Comparison of ENCODE assay signal across 8 cellular contexts in the genomic region with DNA sequence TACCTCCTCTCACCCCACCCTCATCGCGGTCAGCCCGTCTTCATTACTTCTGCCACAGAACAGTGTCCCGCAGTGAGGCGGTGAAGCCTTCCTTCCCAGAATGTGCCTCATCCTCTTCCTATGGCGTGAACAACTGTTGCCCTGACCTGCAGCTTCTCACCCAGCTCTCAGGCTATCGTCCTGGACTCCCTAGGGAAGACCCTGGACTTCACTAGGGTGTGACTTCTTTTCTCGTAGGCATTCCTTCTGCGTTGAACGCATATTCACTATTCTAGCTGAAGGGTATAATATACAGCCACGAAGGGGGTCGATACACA. TPM values are rescaled to one million over a fixed set of nuclear protein-coding genes. Genes with fewer than 3 reads are reported as not detected.
A peak's percentile ranks its signal among the peaks of the same experiment; 100 is the strongest.
DNase-seq lines count a peak whose midpoint lies in the region; ATAC-seq, FAIRE-seq and TF ChIP-seq lines count a peak whose summit lies in the region.

No MANE protein-coding gene starts in this region.

- H3K4me1 Mint-ChIP-seq in activated naive CD4-positive, alpha-beta T cell treated with anti-CD3 and anti-CD28 coated beads, Interleukin-2, amount 10 ng/mL, durations not matched to agents 7 days and 5 days = peaks cover 54% of the 10 kb centered on the region

- H3K36me3 Mint-ChIP-seq in activated naive CD4-positive, alpha-beta T cell treated with anti-CD3 and anti-CD28 coated beads, Interleukin-2, amount 10 ng/mL, durations not matched to agents 7 days and 5 days = peaks cover 42% of the 10 kb centered on the region

- no peaks in the 10 kb centered on the region for H3K9me1 ChIP-seq in K562 (ENCODE audit: control insufficient read depth, insufficient read depth, low read length)

- peak overlapping the region; percentile 89 for H3K4me3 Mint-ChIP-seq in activated naive CD4-positive, alpha-beta T cell treated with anti-CD3 and anti-CD28 coated beads, Interleukin-2, amount 10 ng/mL, durations not matched to agents 7 days and 5 days

- peaks cover 19 to 38% of the 10 kb centered on the region in 2 experiments for H3K4me1 ChIP-seq in K562 (replicated peaks in 1 of 2; ENCODE audit: control insufficient read depth in 2 of 2, insufficient read depth in 2 of 2, low read length in 2 of 2)
- peaks cover 6 to 10% of the 10 kb centered on the region in 2 donors for H3K4me1 ChIP-seq in lung (ENCODE audit: control insufficient read depth in 2 of 2, insufficient read depth in 2 of 2, low read length in 2 of 2)
- peaks cover 29 to 52% (median 31%) of the 10 kb centered on the region in 4 donors for H3K4me1 ChIP-seq in upper lobe of left lung

- ATAC-seq in K562 (no peak), lung (ENCODE audit: insufficient read depth, low FRiP score) (no peak), upper lobe of left lung (ENCODE audit: low FRiP score in 2 of 2) (no peak), HG02970 (IDR thresholded peaks at IDR 0.05; ENCODE audit: low FRiP score, unreplicated experiment) (no peak), GM19035 (IDR thresholded peaks at IDR 0.05; ENCODE audit: unreplicated experiment) (no peak), HG03342 (IDR thresholded peaks at IDR 0.05; ENCODE audit: unreplicated experiment) (no peak)

- BruUV-seq in K562 (replicated peaks; lab: Mats Ljungman, UMichigan) = no TSS peak

- H3K4me2 ChIP-seq in K562 (ENCODE audit: insufficient read depth, low read length) = peak overlapping the region; percentile 97

- FAIRE-seq in K562 (lab: Jason Lieb, UNC) = no peak

- DNase-seq in activated naive CD4-positive, alpha-beta T cell treated with anti-CD3 and anti-CD28 coated beads, Interleukin-2, amount 10 ng/mL, durations not matched to agents 7 days and 5 days = no peak
- DNase-seq in activated naive CD4-positive, alpha-beta T cell (lab: John Stamatoyannopoulos, UW) = no peak
- DNase-seq in K562 (ENCODE audit: extremely low read depth in 1 of 4, low spot score in 3 of 4) (no peak), lung (ENCODE audit: low spot score) (no peak), upper lobe of left lung (no peak)

- in situ Hi-C loops in K562 (cut with MboI) = no loop called here

- peak overlapping the region; percentile 68 for H2AFZ ChIP-seq in K562 (ENCODE audit: low read depth, low read length)

- TF ChIP-seq POLR2A in K562 (conservative IDR thresholded peaks at IDR 0.05) = no peak
- TF ChIP-seq POLR2A in upper lobe of left lung (IDR thresholded peaks at IDR 0.05) = no peak

- H3K4me3 ChIP-seq in K562 (peak overlapping the region; percentile 84), lung (no peak overlapping the region), upper lobe of left lung (peak overlapping the region in 3 of 4 donors; percentile 79 to 89 (median 85))

- peaks cover 16% of the 10 kb centered on the region; the same call in 2 of the 3 replicates for H3K36me3 ChIP-seq in K562 (ENCODE audit: control insufficient read depth, insufficient read depth, low read length)
- H3K36me3 ChIP-seq in lung (ENCODE audit: control insufficient read depth in 2 of 2, insufficient read depth in 2 of 2, low read length in 2 of 2) = peaks cover 0 to 19% of the 10 kb centered on the region in 2 donors
- peaks cover 0 to 28% (median 8%) of the 10 kb centered on the region in 4 donors for H3K36me3 ChIP-seq in upper lobe of left lung

- no peak for TF ChIP-seq EP300 in K562 (IDR thresholded peaks at IDR 0.05; ENCODE audit: low read length)
- no peak for TF ChIP-seq EP300 in upper lobe of left lung (IDR thresholded peaks at IDR 0.05)

- no peak for TF ChIP-seq RAD21 in K562 (CRISPR knock-in tag; conservative IDR thresholded peaks at IDR 0.05 in 1 of 2, IDR thresholded peaks at IDR 0.05 in 1 of 2)

- TF ChIP-seq CTCF in K562 (IDR thresholded peaks at IDR 0.05 in 2 of 3, conservative IDR thresholded peaks at IDR 0.05 in 1 of 3; ENCODE audit: insufficient read depth in 2 of 3, low read depth in 1 of 3, low read length in 3 of 3) = no peak
- no peak for TF ChIP-seq CTCF in lung (IDR thresholded peaks at IDR 0.05; ENCODE audit: control extremely low read depth, extremely low read depth)
- peak in 1 of 6 experiments; percentile 13 for TF ChIP-seq CTCF in upper lobe of left lung (IDR thresholded peaks at IDR 0.05)

- H4K20me1 ChIP-seq in K562 (replicated peaks; ENCODE audit: control insufficient read depth, insufficient read depth, low read length) = no peaks in the 10 kb centered on the region

- WGBS in K562 (ENCODE audit: insufficient coverage, low coverage, missing lambda C conversion rate) = 20% methylated on average over 12 of the region's 12 CpGs
- WGBS in lung, 2 donors = 22% methylated on average over 12 of the region's 12 CpGs
- WGBS in upper lobe of left lung, 2 donors = 22 to 28% methylated on average over 12 of the region's 12 CpGs

- CTCF ChIA-PET in activated naive CD4-positive, alpha-beta T cell treated with anti-CD3 and anti-CD28 coated beads, Interleukin-2, amount 10 ng/mL, durations not matched to agents 7 days and 5 days (lab: Charles Lee) = interaction anchor here (0.7 to 2.5 kb wide), 23 partner anchors 11 to 465 kb away, joined by 3 to 21 read pairs (median 4); partner anchors contain the start of genes ISOC2, U2AF2, ZNF579 and ZNF784
- CTCF ChIA-PET in K562 (lab: Yijun Ruan, JAX; ENCODE audit: low intra/inter-chr PET ratio) = interaction anchor here (0.6 to 2.5 kb wide), 4 partner anchors 25 to 94 kb away, joined by 3 to 23 read pairs (median 4); no protein-coding TSS in a partner anchor

- no peaks in the 10 kb centered on the region for H3K9me3 Mint-ChIP-seq in activated naive CD4-positive, alpha-beta T cell treated with anti-CD3 and anti-CD28 coated beads, Interleukin-2, amount 10 ng/mL, durations not matched to agents 7 days and 5 days

- intact Hi-C loops in K562 (cut with micrococcal nuclease) = loop anchor here (1.0 kb wide), 1 partner anchor 89 kb away; no protein-coding TSS in a partner anchor

- H3K27me3 Mint-ChIP-seq in activated naive CD4-positive, alpha-beta T cell treated with anti-CD3 and anti-CD28 coated beads, Interleukin-2, amount 10 ng/mL, durations not matched to agents 7 days and 5 days = no peaks in the 10 kb centered on the region

- H3K27me3 ChIP-seq in K562 (ENCODE audit: control insufficient read depth in 2 of 2, insufficient read depth in 2 of 2, low read length in 2 of 2) (no peaks in the 10 kb centered on the region), lung (ENCODE audit: control insufficient read depth, insufficient read depth) (no peaks in the 10 kb centered on the region), upper lobe of left lung (no peaks in the 10 kb centered on the region)

- H3K79me2 ChIP-seq in K562 (ENCODE audit: control insufficient read depth, insufficient read depth, low read length) = peaks cover 20% of the 10 kb centered on the region

- H3K9ac ChIP-seq in K562 (ENCODE audit: insufficient read depth in 1 of 2, low read depth in 2 of 2, low read length in 2 of 2) = peak overlapping the region; percentile 65 to 89

- H3K9me3 ChIP-seq in K562 (replicated peaks; ENCODE audit: control insufficient read depth, insufficient read depth, low read depth, low read length) (0 out of 2 replicates have a peak, but pooled peaks cover 2% of the 10 kb centered on the region), lung (ENCODE audit: control insufficient read depth in 2 of 2, insufficient read depth in 1 of 2, low read length in 1 of 2) (no peaks in the 10 kb centered on the region), upper lobe of left lung (no peaks in the 10 kb centered on the region)

- H3K27ac ChIP-seq in K562 (ENCODE audit: extremely low read depth, low read depth, low read length) (peak overlapping the region; percentile 87), lung (ENCODE audit: low read depth in 1 of 2, low read length in 1 of 2) (peak overlapping the region; percentile 95 to 97), upper lobe of left lung (peak overlapping the region; percentile 93 to 97 (median 96))

- POLR2A ChIA-PET in K562 (lab: Yijun Ruan, JAX) = interaction anchor here (0.8 to 2.2 kb wide), 9 partner anchors 12 to 144 kb away, joined by 3 to 18 read pairs (median 3); partner anchors contain the start of genes U2AF2 and ZNF784

- peak overlapping the region; percentile 93 for H3K27ac Mint-ChIP-seq in activated naive CD4-positive, alpha-beta T cell treated with anti-CD3 and anti-CD28 coated beads, Interleukin-2, amount 10 ng/mL, durations not matched to agents 7 days and 5 days

RNA-seq across cellular contexts. Expression of gene ZNF865, which starts 1.0 kb away (rescaled TPM):
- 2.2 and 8.0 TPM in 2 replicates for total RNA-seq in K562 (2011; cell fraction: chromatin; rRNA removed; ENCODE audit: low replicate concordance)
- 8.0 and 10.0 TPM in 2 replicates for total RNA-seq in K562 (2011; cell fraction: nucleolus; rRNA removed)
- 4.9 and 5.2 TPM in 2 replicates for total RNA-seq in K562 (2011; cell fraction: nucleoplasm; rRNA removed)
- total RNA-seq in K562 (2014; rRNA removed) (1.6 and 2.3 TPM in 2 replicates), K562 (2014; rRNA removed; fragmentation: Illumina TruSeq; extraction: Trizol) (0.29 and 0.40 TPM in 2 replicates), K562 (2015; rRNA removed; fragmentation: Illumina TruSeq; extraction: Trizol) (1.4 and 1.5 TPM in 2 replicates), K562 (2021) (18.6 and 18.8 TPM in 2 replicates), lung (10 to 100 TPM in 1 of 2 donors, 1 to 10 TPM in 1; 5.1 to 19.3 TPM), upper lobe of left lung (10 to 100 TPM in 4 of 6 donors, 1 to 10 TPM in 2; 7.7 to 39.8 (median 20.6) TPM)
- polyA plus RNA-seq in K562 (2011; rRNA removed) (1.2 and 1.5 TPM in 2 replicates), K562 (2014; fragmentation: Illumina TruSeq; extraction: Trizol) (1.8 and 2.3 TPM in 2 replicates), K562 (2014; fragmentation: Nextera tagmentation; extraction: Ambion mirVana) (not detected), K562 (2014; rRNA removed) (6.7 and 6.9 TPM in 2 replicates), lung (10 to 100 TPM in 1 of 2 donors, 1 to 10 TPM in 1; 8.4 to 11.7 TPM)
- 2.0 and 9.6 TPM in 2 replicates for polyA plus RNA-seq in K562 (2011; cell fraction: cytosol; rRNA removed)
- polyA plus RNA-seq in K562 (2011; cell fraction: nucleus; rRNA removed) = 1.6 and 4.8 TPM in 2 replicates
- polyA plus RNA-seq in K562 (2012) = 6.0 and 10.0 TPM in 2 replicates
- 0.24 and 0.60 TPM in 2 replicates for polyA minus RNA-seq in K562 (2011; rRNA and poly(A)+ RNA removed)
- 7.3 and 9.8 TPM in 2 replicates for polyA minus RNA-seq in K562 (2011; cell fraction: cytosol; rRNA and poly(A)+ RNA removed)
- 1.1 and 1.5 TPM in 2 replicates for polyA minus RNA-seq in K562 (2011; cell fraction: nucleus; rRNA and poly(A)+ RNA removed)

RNA-seq across cellular contexts. Expression of gene ZNF524, which starts 6.3 kb away (rescaled TPM):
- total RNA-seq in K562 (2011; cell fraction: chromatin; rRNA removed; ENCODE audit: low replicate concordance) = 3.2 and 12.0 TPM in 2 replicates
- 12.4 and 13.0 TPM in 2 replicates for total RNA-seq in K562 (2011; cell fraction: nucleolus; rRNA removed)
- total RNA-seq in K562 (2011; cell fraction: nucleoplasm; rRNA removed) = 7.3 and 7.5 TPM in 2 replicates
- total RNA-seq in K562 (2014; rRNA removed) (14.7 and 23.6 TPM in 2 replicates), K562 (2014; rRNA removed; fragmentation: Illumina TruSeq; extraction: Trizol) (0.55 and 1.2 TPM in 2 replicates), K562 (2015; rRNA removed; fragmentation: Illumina TruSeq; extraction: Trizol) (5.6 and 6.4 TPM in 2 replicates), K562 (2021) (15.6 and 16.7 TPM in 2 replicates), lung (10 to 100 TPM; 12.6 to 26.3 TPM), upper lobe of left lung (10 to 100 TPM; 19.9 to 58.7 (median 34.9) TPM)
- polyA plus RNA-seq in K562 (2011; rRNA removed) (2.9 and 3.7 TPM in 2 replicates), K562 (2014; fragmentation: Illumina TruSeq; extraction: Trizol) (1.4 and 5.4 TPM in 2 replicates), K562 (2014; fragmentation: Nextera tagmentation; extraction: Ambion mirVana) (under 1 TPM; 0.08 to 0.10 TPM), K562 (2014; rRNA removed) (13.1 and 14.4 TPM in 2 replicates), lung (10 to 100 TPM; 30.1 to 62.5 TPM)
- 6.8 and 21.8 TPM in 2 replicates for polyA plus RNA-seq in K562 (2011; cell fraction: cytosol; rRNA removed)
- 9.0 and 14.1 TPM in 2 replicates for polyA plus RNA-seq in K562 (2011; cell fraction: nucleus; rRNA removed)
- 7.6 and 20.4 TPM in 2 replicates for polyA plus RNA-seq in K562 (2012)
- 0.30 and 0.67 TPM in 2 replicates for polyA minus RNA-seq in K562 (2011; rRNA and poly(A)+ RNA removed)
- 5.1 and 7.1 TPM in 2 replicates for polyA minus RNA-seq in K562 (2011; cell fraction: cytosol; rRNA and poly(A)+ RNA removed)
- polyA minus RNA-seq in K562 (2011; cell fraction: nucleus; rRNA and poly(A)+ RNA removed) = 5.9 and 6.3 TPM in 2 replicates

RNA-seq across cellular contexts. Expression of gene FIZ1, which starts 7.1 kb away (rescaled TPM):
- total RNA-seq in K562 (2011; cell fraction: chromatin; rRNA removed; ENCODE audit: low replicate concordance) = 4.3 and 8.7 TPM in 2 replicates
- total RNA-seq in K562 (2011; cell fraction: nucleolus; rRNA removed) = 5.7 and 6.8 TPM in 2 replicates
- 6.9 and 7.8 TPM in 2 replicates for total RNA-seq in K562 (2011; cell fraction: nucleoplasm; rRNA removed)
- total RNA-seq in K562 (2014; rRNA removed) (5.9 and 7.3 TPM in 2 replicates), K562 (2014; rRNA removed; fragmentation: Illumina TruSeq; extraction: Trizol) (2.3 and 3.2 TPM in 2 replicates), K562 (2015; rRNA removed; fragmentation: Illumina TruSeq; extraction: Trizol) (4.7 and 5.5 TPM in 2 replicates), K562 (2021) (14.4 and 17.5 TPM in 2 replicates), lung (10 to 100 TPM in 1 of 2 donors, 1 to 10 TPM in 1; 5.6 to 17.6 TPM), upper lobe of left lung (10 to 100 TPM; 11.1 to 21.6 (median 16.3) TPM)
- polyA plus RNA-seq in K562 (2011; rRNA removed) (3.8 and 4.7 TPM in 2 replicates), K562 (2014; fragmentation: Illumina TruSeq; extraction: Trizol) (8.7 TPM in 2 replicates), K562 (2014; fragmentation: Nextera tagmentation; extraction: Ambion mirVana) (under 1 TPM; 0.79 to 0.81 TPM), K562 (2014; rRNA removed) (5.7 and 5.8 TPM in 2 replicates), lung (10 to 100 TPM in 1 of 2 donors, 1 to 10 TPM in 1; 7.5 to 12.3 TPM)
- 3.5 and 7.4 TPM in 2 replicates for polyA plus RNA-seq in K562 (2011; cell fraction: cytosol; rRNA removed)
- 7.6 and 10.7 TPM in 2 replicates for polyA plus RNA-seq in K562 (2011; cell fraction: nucleus; rRNA removed)
- polyA plus RNA-seq in K562 (2012) = 10.6 and 12.2 TPM in 2 replicates
- polyA minus RNA-seq in K562 (2011; rRNA and poly(A)+ RNA removed) = 2.1 and 3.1 TPM in 2 replicates
- 5.5 and 6.6 TPM in 2 replicates for polyA minus RNA-seq in K562 (2011; cell fraction: cytosol; rRNA and poly(A)+ RNA removed)
- polyA minus RNA-seq in K562 (2011; cell fraction: nucleus; rRNA and poly(A)+ RNA removed) = 2.8 and 3.4 TPM in 2 replicates

RNA-seq across cellular contexts. Expression of gene ZNF784, which starts 17.9 kb away (rescaled TPM):
- 6.3 and 14.3 TPM in 2 replicates for total RNA-seq in K562 (2011; cell fraction: chromatin; rRNA removed; ENCODE audit: low replicate concordance)
- total RNA-seq in K562 (2011; cell fraction: nucleolus; rRNA removed) = 10.0 and 12.5 TPM in 2 replicates
- 7.7 and 9.6 TPM in 2 replicates for total RNA-seq in K562 (2011; cell fraction: nucleoplasm; rRNA removed)
- total RNA-seq in K562 (2014; rRNA removed) (2.0 and 3.8 TPM in 2 replicates), K562 (2014; rRNA removed; fragmentation: Illumina TruSeq; extraction: Trizol) (1.6 TPM in 2 replicates), K562 (2015; rRNA removed; fragmentation: Illumina TruSeq; extraction: Trizol) (2.7 and 3.2 TPM in 2 replicates), K562 (2021) (4.6 and 6.1 TPM in 2 replicates), lung (1 to 10 TPM; 6.3 to 9.4 TPM), upper lobe of left lung (10 to 100 TPM in 2 of 6 donors, 1 to 10 TPM in 4; 6.8 to 14.7 (median 8.6) TPM)
- polyA plus RNA-seq in K562 (2011; rRNA removed) (2.1 and 3.5 TPM in 2 replicates), K562 (2014; fragmentation: Illumina TruSeq; extraction: Trizol) (4.1 and 5.1 TPM in 2 replicates), K562 (2014; fragmentation: Nextera tagmentation; extraction: Ambion mirVana) (under 1 TPM; 0.14 to 0.17 TPM), K562 (2014; rRNA removed) (4.1 and 4.4 TPM in 2 replicates), lung (1 to 10 TPM; 6.5 to 7.2 TPM)
- 2.0 and 4.3 TPM in 2 replicates for polyA plus RNA-seq in K562 (2011; cell fraction: cytosol; rRNA removed)
- 11.3 and 16.1 TPM in 2 replicates for polyA plus RNA-seq in K562 (2011; cell fraction: nucleus; rRNA removed)
- 7.3 and 7.9 TPM in 2 replicates for polyA plus RNA-seq in K562 (2012)
- 1.4 TPM in 2 replicates for polyA minus RNA-seq in K562 (2011; rRNA and poly(A)+ RNA removed)
- 1.3 and 2.6 TPM in 2 replicates for polyA minus RNA-seq in K562 (2011; cell fraction: cytosol; rRNA and poly(A)+ RNA removed)
- polyA minus RNA-seq in K562 (2011; cell fraction: nucleus; rRNA and poly(A)+ RNA removed) = 2.7 TPM in 2 replicates

RNA-seq across cellular contexts. Expression of gene ZNF579, which starts 25.8 kb away (rescaled TPM):
- total RNA-seq in K562 (2011; cell fraction: chromatin; rRNA removed; ENCODE audit: low replicate concordance) = 39.4 and 55.2 TPM in 2 replicates
- total RNA-seq in K562 (2011; cell fraction: nucleolus; rRNA removed) = 10.7 TPM in 2 replicates
- total RNA-seq in K562 (2011; cell fraction: nucleoplasm; rRNA removed) = 25.4 and 86.3 TPM in 2 replicates
- 3.8 and 5.9 TPM in 2 replicates for total RNA-seq in K562 (2014; rRNA removed)
- 1.0 and 1.3 TPM in 2 replicates for total RNA-seq in K562 (2014; rRNA removed; fragmentation: Illumina TruSeq; extraction: Trizol)
- total RNA-seq in K562 (2015; rRNA removed; fragmentation: Illumina TruSeq; extraction: Trizol) = 1.2 and 1.3 TPM in 2 replicates
- 15.0 and 15.9 TPM in 2 replicates for total RNA-seq in K562 (2021)
- 1.6 and 3.3 TPM in 2 replicates for polyA plus RNA-seq in K562 (2011; rRNA removed)
- 3.0 and 6.5 TPM in 2 replicates for polyA plus RNA-seq in K562 (2011; cell fraction: cytosol; rRNA removed)
- polyA plus RNA-seq in K562 (2011; cell fraction: nucleus; rRNA removed) = 17.0 and 20.1 TPM in 2 replicates
- 6.7 and 9.7 TPM in 2 replicates for polyA plus RNA-seq in K562 (2012)
- 3.3 and 3.9 TPM in 2 replicates for polyA plus RNA-seq in K562 (2014; fragmentation: Illumina TruSeq; extraction: Trizol)
- polyA plus RNA-seq in K562 (2014; fragmentation: Nextera tagmentation; extraction: Ambion mirVana) = under 1 TPM; 0.06 to 0.08 TPM
- polyA plus RNA-seq in K562 (2014; rRNA removed) = 3.4 and 4.9 TPM in 2 replicates
- 3.0 and 4.6 TPM in 2 replicates for polyA minus RNA-seq in K562 (2011; rRNA and poly(A)+ RNA removed)
- 5.6 and 7.0 TPM in 2 replicates for polyA minus RNA-seq in K562 (2011; cell fraction: cytosol; rRNA and poly(A)+ RNA removed)
- 4.6 and 5.4 TPM in 2 replicates for polyA minus RNA-seq in K562 (2011; cell fraction: nucleus; rRNA and poly(A)+ RNA removed)
- 10 to 100 TPM in 1 of 2 donors, 1 to 10 TPM in 1; 4.3 to 20.8 TPM for total RNA-seq in lung
- 10 to 100 TPM in 1 of 2 donors, 1 to 10 TPM in 1; 6.5 to 13.6 TPM for polyA plus RNA-seq in lung
- 10 to 100 TPM in 2 of 6 donors, 1 to 10 TPM in 4; 3.5 to 19.2 (median 8.4) TPM for total RNA-seq in upper lobe of left lung
